Comparison of ENCODE assay signal across 1 cellular context in genomic region chr5:159209438-159210305, GRCh38.
TF ChIP-seq lines count a peak whose summit lies in the region.

A gene with protein sequence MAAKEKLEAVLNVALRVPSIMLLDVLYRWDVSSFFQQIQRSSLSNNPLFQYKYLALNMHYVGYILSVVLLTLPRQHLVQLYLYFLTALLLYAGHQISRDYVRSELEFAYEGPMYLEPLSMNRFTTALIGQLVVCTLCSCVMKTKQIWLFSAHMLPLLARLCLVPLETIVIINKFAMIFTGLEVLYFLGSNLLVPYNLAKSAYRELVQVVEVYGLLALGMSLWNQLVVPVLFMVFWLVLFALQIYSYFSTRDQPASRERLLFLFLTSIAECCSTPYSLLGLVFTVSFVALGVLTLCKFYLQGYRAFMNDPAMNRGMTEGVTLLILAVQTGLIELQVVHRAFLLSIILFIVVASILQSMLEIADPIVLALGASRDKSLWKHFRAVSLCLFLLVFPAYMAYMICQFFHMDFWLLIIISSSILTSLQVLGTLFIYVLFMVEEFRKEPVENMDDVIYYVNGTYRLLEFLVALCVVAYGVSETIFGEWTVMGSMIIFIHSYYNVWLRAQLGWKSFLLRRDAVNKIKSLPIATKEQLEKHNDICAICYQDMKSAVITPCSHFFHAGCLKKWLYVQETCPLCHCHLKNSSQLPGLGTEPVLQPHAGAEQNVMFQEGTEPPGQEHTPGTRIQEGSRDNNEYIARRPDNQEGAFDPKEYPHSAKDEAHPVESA (minus strand): TSS chr5:159209553. CDS start chr5:159203617, 5,936 bp downstream.

TF ChIP-seq in HepG2, 621 proteins besides CTCF, POLR2A, EP300 and RAD21 (continued from another document and continues in another):
- TF ChIP-seq HMG20A (CRISPR knock-in tag; IDR thresholded peaks at IDR 0.05; ENCODE audit: borderline replicate concordance) (no peak), ZNF124 (CRISPR knock-in tag; IDR thresholded peaks at IDR 0.05) (peak; percentile 62; the same call in 1 of the 2 replicates), SETDB1 (CRISPR knock-in tag; IDR thresholded peaks at IDR 0.05; ENCODE audit: borderline replicate concordance) (0 out of 2 replicates have a peak, but pooled peaks have one; percentile 49), ZNF12 (CRISPR knock-in tag; IDR thresholded peaks at IDR 0.05) (0 out of 2 replicates have a peak, but pooled peaks have one; percentile 7), ZNF205 (CRISPR knock-in tag; IDR thresholded peaks at IDR 0.05) (peak; percentile 71; the same call in 1 of the 2 replicates), BCL3 (CRISPR knock-in tag; IDR thresholded peaks at IDR 0.05) (peak; percentile 52; the same call in 1 of the 2 replicates), ASH2L (IDR thresholded peaks at IDR 0.05; ENCODE audit: insufficient read length, low read depth, low read length) (peak; percentile 92), ZFX (CRISPR knock-in tag; IDR thresholded peaks at IDR 0.05; ENCODE audit: low read depth) (peak; percentile 87), ZXDC (CRISPR knock-in tag; IDR thresholded peaks at IDR 0.05) (peak; percentile 91), ZNF788 (CRISPR knock-in tag; IDR thresholded peaks at IDR 0.05; ENCODE audit: borderline replicate concordance) (peak; percentile 39; the same call in 1 of the 2 replicates), SP1 (IDR thresholded peaks at IDR 0.05) (no peak), SP1 (CRISPR knock-in tag; IDR thresholded peaks at IDR 0.05) (peak; percentile 42; the same call in 1 of the 2 replicates), ZNF704 (CRISPR knock-in tag; IDR thresholded peaks at IDR 0.05; ENCODE audit: borderline replicate concordance) (peak; percentile 97), ZNF253 (CRISPR knock-in tag; IDR thresholded peaks at IDR 0.05; ENCODE audit: borderline replicate concordance) (0 out of 2 replicates have a peak, but pooled peaks have one; percentile 30), KDM2A (CRISPR knock-in tag; IDR thresholded peaks at IDR 0.05; ENCODE audit: borderline replicate concordance, low read depth) (peak; percentile 80), PAF1 (CRISPR knock-in tag; IDR thresholded peaks at IDR 0.05) (no peak), MEIS2 (CRISPR knock-in tag; IDR thresholded peaks at IDR 0.05) (peak; percentile 91; the same call in 1 of the 2 replicates), BORCS8-MEF2B (CRISPR knock-in tag; IDR thresholded peaks at IDR 0.05) (peak; percentile 74), DPF2 (CRISPR knock-in tag; IDR thresholded peaks at IDR 0.05; ENCODE audit: borderline replicate concordance, low read depth) (0 out of 2 replicates have a peak, but pooled peaks have one; percentile 28), ZNF605 (CRISPR knock-in tag; IDR thresholded peaks at IDR 0.05) (peak; percentile 85), ZNF407 (CRISPR knock-in tag; IDR thresholded peaks at IDR 0.05; ENCODE audit: not compliant biosample characterization) (peak; percentile 43), YY1 (IDR thresholded peaks at IDR 0.05; ENCODE audit: insufficient read depth, insufficient replicate concordance, low read depth, low read length) (peak; percentile 75), ELK4 (CRISPR knock-in tag; IDR thresholded peaks at IDR 0.05; ENCODE audit: borderline replicate concordance) (no peak)
- TF ChIP-seq, protein P1, sequence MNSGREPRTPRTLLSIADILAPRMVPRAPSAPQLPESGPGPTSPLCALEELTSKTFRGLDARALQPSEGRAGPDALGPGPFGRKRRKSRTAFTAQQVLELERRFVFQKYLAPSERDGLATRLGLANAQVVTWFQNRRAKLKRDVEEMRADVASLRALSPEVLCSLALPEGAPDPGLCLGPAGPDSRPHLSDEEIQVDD (CRISPR knock-in tag; IDR thresholded peaks at IDR 0.05; ENCODE audit: borderline replicate concordance): peak; percentile 88; the same call in 1 of the 2 replicates
- TF ChIP-seq, protein P2, sequence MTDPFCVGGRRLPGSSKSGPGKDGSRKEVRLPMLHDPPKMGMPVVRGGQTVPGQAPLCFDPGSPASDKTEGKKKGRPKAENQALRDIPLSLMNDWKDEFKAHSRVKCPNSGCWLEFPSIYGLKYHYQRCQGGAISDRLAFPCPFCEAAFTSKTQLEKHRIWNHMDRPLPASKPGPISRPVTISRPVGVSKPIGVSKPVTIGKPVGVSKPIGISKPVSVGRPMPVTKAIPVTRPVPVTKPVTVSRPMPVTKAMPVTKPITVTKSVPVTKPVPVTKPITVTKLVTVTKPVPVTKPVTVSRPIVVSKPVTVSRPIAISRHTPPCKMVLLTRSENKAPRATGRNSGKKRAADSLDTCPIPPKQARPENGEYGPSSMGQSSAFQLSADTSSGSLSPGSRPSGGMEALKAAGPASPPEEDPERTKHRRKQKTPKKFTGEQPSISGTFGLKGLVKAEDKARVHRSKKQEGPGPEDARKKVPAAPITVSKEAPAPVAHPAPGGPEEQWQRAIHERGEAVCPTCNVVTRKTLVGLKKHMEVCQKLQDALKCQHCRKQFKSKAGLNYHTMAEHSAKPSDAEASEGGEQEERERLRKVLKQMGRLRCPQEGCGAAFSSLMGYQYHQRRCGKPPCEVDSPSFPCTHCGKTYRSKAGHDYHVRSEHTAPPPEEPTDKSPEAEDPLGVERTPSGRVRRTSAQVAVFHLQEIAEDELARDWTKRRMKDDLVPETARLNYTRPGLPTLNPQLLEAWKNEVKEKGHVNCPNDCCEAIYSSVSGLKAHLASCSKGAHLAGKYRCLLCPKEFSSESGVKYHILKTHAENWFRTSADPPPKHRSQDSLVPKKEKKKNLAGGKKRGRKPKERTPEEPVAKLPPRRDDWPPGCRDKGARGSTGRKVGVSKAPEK (CRISPR knock-in tag; IDR thresholded peaks at IDR 0.05; ENCODE audit: borderline replicate concordance): peak; percentile 84; the same call in 1 of the 2 replicates
- TF ChIP-seq, protein P3, sequence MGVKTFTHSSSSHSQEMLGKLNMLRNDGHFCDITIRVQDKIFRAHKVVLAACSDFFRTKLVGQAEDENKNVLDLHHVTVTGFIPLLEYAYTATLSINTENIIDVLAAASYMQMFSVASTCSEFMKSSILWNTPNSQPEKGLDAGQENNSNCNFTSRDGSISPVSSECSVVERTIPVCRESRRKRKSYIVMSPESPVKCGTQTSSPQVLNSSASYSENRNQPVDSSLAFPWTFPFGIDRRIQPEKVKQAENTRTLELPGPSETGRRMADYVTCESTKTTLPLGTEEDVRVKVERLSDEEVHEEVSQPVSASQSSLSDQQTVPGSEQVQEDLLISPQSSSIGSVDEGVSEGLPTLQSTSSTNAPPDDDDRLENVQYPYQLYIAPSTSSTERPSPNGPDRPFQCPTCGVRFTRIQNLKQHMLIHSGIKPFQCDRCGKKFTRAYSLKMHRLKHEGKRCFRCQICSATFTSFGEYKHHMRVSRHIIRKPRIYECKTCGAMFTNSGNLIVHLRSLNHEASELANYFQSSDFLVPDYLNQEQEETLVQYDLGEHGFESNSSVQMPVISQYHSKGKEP (CRISPR knock-in tag; IDR thresholded peaks at IDR 0.05): no peak
- TF ChIP-seq, protein P4, sequence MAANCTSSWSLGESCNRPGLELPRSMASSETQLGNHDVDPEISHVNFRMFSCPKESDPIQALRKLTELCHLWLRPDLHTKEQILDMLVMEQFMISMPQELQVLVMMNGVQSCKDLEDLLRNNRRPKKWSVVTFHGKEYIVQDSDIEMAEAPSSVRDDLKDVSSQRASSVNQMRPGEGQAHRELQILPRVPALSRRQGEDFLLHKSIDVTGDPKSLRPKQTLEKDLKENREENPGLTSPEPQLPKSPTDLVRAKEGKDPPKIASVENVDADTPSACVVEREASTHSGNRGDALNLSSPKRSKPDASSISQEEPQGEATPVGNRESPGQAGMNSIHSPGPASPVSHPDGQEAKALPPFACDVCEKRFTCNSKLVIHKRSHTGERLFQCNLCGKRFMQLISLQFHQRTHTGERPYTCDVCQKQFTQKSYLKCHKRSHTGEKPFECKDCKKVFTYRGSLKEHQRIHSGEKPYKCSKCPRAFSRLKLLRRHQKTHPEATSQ (CRISPR knock-in tag; IDR thresholded peaks at IDR 0.05; ENCODE audit: borderline replicate concordance): 0 out of 2 replicates have a peak, but pooled peaks have one; percentile 18
